8 cellular contexts compared by ENCODE assay signal in the genomic region with DNA sequence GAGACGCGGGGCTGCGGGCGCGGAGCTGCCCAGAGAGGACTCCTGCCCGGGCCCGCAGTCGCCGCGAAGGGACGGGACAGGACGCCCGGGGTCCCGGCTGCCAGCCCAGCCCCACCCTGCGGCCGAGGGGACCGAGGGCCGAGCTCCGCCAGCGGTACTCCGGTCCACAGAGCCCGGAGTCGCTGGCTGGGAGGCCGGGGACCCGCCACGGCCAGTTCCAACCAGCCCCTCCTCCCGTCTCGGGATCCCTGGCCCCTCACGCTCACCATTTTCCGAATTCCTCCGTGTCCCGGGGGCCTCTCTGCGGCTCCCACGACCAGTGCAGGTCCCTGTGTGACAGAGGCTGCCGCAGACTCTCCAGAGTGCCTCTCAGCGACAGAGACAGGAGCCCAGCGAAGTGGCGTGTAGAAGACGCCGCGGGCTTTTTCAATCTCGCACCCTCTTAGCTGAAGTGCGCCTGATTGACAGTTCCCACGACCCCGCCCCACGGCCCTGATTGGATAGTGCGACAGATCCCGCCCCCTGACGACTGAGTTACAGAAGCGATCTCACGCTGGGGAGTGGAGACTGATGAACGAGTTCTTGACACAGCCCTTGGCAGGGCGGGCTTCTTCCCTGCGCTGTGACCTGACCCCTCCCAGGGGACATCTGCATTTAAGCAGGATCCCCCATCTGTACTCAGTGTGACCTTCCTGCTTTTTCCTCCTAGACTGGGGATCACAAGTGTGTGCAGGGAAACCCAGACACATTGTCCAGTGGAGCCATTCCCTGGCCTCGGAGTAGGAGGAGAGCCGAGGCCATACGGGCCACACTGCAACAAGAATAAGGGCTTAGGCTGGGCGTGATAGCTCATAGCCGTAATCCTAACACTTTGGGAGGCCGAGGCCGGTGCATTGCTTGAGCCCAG. TPM values are rescaled to one million over a fixed set of nuclear protein-coding genes. Genes with fewer than 3 reads are reported as not detected.
DNase-seq lines count a peak whose midpoint lies in the region; ATAC-seq and TF ChIP-seq lines count a peak whose summit lies in the region.

No MANE protein-coding gene starts in this region.

- peak; percentile 88 for ATAC-seq in HG03039 (IDR thresholded peaks at IDR 0.05; ENCODE audit: unreplicated experiment)
- no peak for ATAC-seq in HG03159 (IDR thresholded peaks at IDR 0.05; ENCODE audit: unreplicated experiment)

- DNase-seq in NCI-H2227 treated with DMSO at 0.1 percent for 48 hours (lab: John Stamatoyannopoulos, UW): peak; percentile 83
- peak; percentile 71 to 93 for DNase-seq in activated CD4-positive, alpha-beta T cell treated with anti-CD3 and anti-CD28 coated beads for 24 hours (ENCODE audit: low read depth in 2 of 2)
- peak; percentile 97 for DNase-seq in chondrocyte (ENCODE audit: low spot score)
- peak; percentile 86 for DNase-seq in kidney glomerular epithelial cell (lab: John Stamatoyannopoulos, UW)
- peak; percentile 97 for DNase-seq in stimulated activated CD4-positive, alpha-beta T cell treated with anti-CD3 and anti-CD28 coated beads, Interleukin-15, amount 100 ng/mL, for 24 hours

- peak overlapping the region; percentile 99 for H3K27ac Mint-ChIP-seq in chondrocyte (ENCODE audit: unreplicated experiment)

- H3K9me3 Mint-ChIP-seq in chondrocyte (ENCODE audit: low read depth): peaks cover 1% of the 10 kb centered on the region

- H3K27me3 Mint-ChIP-seq in chondrocyte (ENCODE audit: low read depth): no peaks in the 10 kb centered on the region

- peak; percentile 71 for TF ChIP-seq POLR2A in GM10847 (IDR thresholded peaks at IDR 0.05; ENCODE audit: extremely low read depth, insufficient read length)

- H3K4me3 Mint-ChIP-seq in chondrocyte (ENCODE audit: unreplicated experiment): peak overlapping the region; percentile 100

- TF ChIP-seq CTCF in chondrocyte (IDR thresholded peaks at IDR 0.05): no peak

- H3K4me1 Mint-ChIP-seq in chondrocyte (ENCODE audit: low read depth): peaks cover 14% of the 10 kb centered on the region

- H3K36me3 Mint-ChIP-seq in chondrocyte (ENCODE audit: low read depth): no peaks in the 10 kb centered on the region

RNA-seq across cellular contexts. Expression of a gene that starts 44.0 kb away (rescaled TPM):
- 3.7 to 5.5 TPM (median 3.8 TPM) in 3 replicates for total RNA-seq in chondrocyte
